In the genomic region with DNA sequence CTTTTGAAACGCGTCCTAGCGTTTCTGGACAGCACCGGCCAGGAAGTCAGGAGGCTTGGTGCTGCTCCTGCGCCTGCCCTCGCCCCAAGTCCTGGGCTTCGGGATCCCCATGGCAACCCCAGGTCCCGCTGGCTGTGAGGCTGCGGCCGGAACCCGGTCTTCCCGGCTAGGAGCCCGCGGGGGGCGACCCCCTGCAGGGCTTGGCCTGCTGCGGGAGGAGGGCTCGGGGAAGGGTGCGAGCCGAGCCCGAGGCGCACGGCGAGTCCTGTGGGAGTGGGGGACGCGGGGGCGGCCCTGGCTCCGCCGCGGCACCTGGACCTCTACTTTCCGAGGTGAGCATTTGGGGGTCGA, we compare ENCODE assay signal across 8 cellular contexts. TPM values are rescaled to one million over a fixed set of nuclear protein-coding genes. Genes with fewer than 3 reads are reported as not detected.
DNase-seq lines count a peak whose midpoint lies in the region; ATAC-seq and TF ChIP-seq lines count a peak whose summit lies in the region.

No MANE protein-coding gene starts in this region.

- H3K9me3 Mint-ChIP-seq in activated naive CD4-positive, alpha-beta T cell treated with anti-CD3 and anti-CD28 coated beads for 36 hours: no peaks in the 10 kb centered on the region

- peak overlapping the region; percentile 87 for H3K4me3 ChIP-seq in OCI-LY7 (ENCODE audit: low read depth, low read length, poor library complexity, severe bottlenecking)
- H3K4me3 ChIP-seq in coronary artery: peak overlapping the region; percentile 95
- H3K4me3 ChIP-seq in mesendoderm (ENCODE audit: low read length): peak overlapping the region; percentile 94

- no peak overlapping the region for H2BK15ac ChIP-seq in mesendoderm (replicated peaks; ENCODE audit: low read depth)

- peaks cover 5% of the 10 kb centered on the region; the same call in 1 of the 2 replicates for H4K20me1 ChIP-seq in OCI-LY7 (ENCODE audit: insufficient read depth, low read length)

- no peak overlapping the region for H2BK5ac ChIP-seq in mesendoderm (ENCODE audit: low read length)

- H3K36me3 ChIP-seq in OCI-LY7 (ENCODE audit: insufficient read depth, low read length): peaks cover 33% of the 10 kb centered on the region
- H3K36me3 ChIP-seq in mesendoderm (ENCODE audit: control insufficient read depth, insufficient read depth, low read length): peaks cover 9% of the 10 kb centered on the region

- H3K27ac ChIP-seq in OCI-LY7 (ENCODE audit: low read depth, low read length, poor library complexity, severe bottlenecking): peak overlapping the region; percentile 70
- H3K27ac ChIP-seq in coronary artery: peak overlapping the region; percentile 76 to 84
- H3K27ac ChIP-seq in mesendoderm (ENCODE audit: low read depth, low read length): peak overlapping the region; percentile 58

- intact Hi-C loops in activated naive CD4-positive, alpha-beta T cell treated with anti-CD3 and anti-CD28 coated beads for 36 hours (cut with micrococcal nuclease): loop anchor here (1.0 kb wide), 6 partner anchors 21 to 472 kb away; partner anchors contain the start of genes PEX10 and TMEM52
- intact Hi-C loops in OCI-LY7 (cut with micrococcal nuclease; ENCODE audit: unreplicated experiment): loop anchor here (1.0 kb wide), 2 partner anchors 21 to 157 kb away; partner anchors contain the start of gene PEX10

- H3K56ac ChIP-seq in mesendoderm (ENCODE audit: low read length): peak overlapping the region; percentile 97

- no peak overlapping the region for H2BK120ac ChIP-seq in mesendoderm (ENCODE audit: low read depth, low read length)

- H3K4me1 ChIP-seq in OCI-LY7 (ENCODE audit: insufficient read depth, low read length, poor library complexity, severe bottlenecking) (peaks cover 53% of the 10 kb centered on the region), mesendoderm (ENCODE audit: control insufficient read depth, low read depth, low read length) (no peaks in the 10 kb centered on the region)

- POLR2A ChIA-PET in OCI-LY7 (lab: Charles Lee): interaction anchor here (0.7 to 1.6 kb wide), 2 partner anchors 156 to 202 kb away, joined by 3 to 5 read pairs; no protein-coding TSS in a partner anchor

- H3K27ac Mint-ChIP-seq in activated naive CD4-positive, alpha-beta T cell treated with anti-CD3 and anti-CD28 coated beads for 36 hours: no peak overlapping the region

- no peak overlapping the region for H4K5ac ChIP-seq in mesendoderm (ENCODE audit: low read length)

- no peaks in the 10 kb centered on the region for H3K9me3 ChIP-seq in OCI-LY7 (ENCODE audit: low read length)

- peaks cover 36% of the 10 kb centered on the region for H3K79me1 ChIP-seq in mesendoderm (ENCODE audit: low read length)

- H3K4me1 Mint-ChIP-seq in activated naive CD4-positive, alpha-beta T cell treated with anti-CD3 and anti-CD28 coated beads for 36 hours (ENCODE audit: low read depth): peaks cover 40% of the 10 kb centered on the region

- peaks cover 6% of the 10 kb centered on the region for H3K36me3 Mint-ChIP-seq in activated naive CD4-positive, alpha-beta T cell treated with anti-CD3 and anti-CD28 coated beads for 36 hours (ENCODE audit: low read depth)

- no peaks in the 10 kb centered on the region for H3K9me2 ChIP-seq in OCI-LY7 (ENCODE audit: insufficient read depth, low read length)

- peaks cover 38% of the 10 kb centered on the region for H3K79me2 ChIP-seq in OCI-LY7 (ENCODE audit: insufficient read depth, low read depth, low read length)
- H3K79me2 ChIP-seq in mesendoderm (ENCODE audit: control insufficient read depth, insufficient read depth, low read length): peaks cover 28% of the 10 kb centered on the region

- no TSS peak for BruUV-seq in OCI-LY7 (replicated peaks; lab: Mats Ljungman, UMichigan)

- TF ChIP-seq CTCF in OCI-LY7 (conservative IDR thresholded peaks at IDR 0.05; ENCODE audit: low read length) (no peak), coronary artery (IDR thresholded peaks at IDR 0.05) (no peak)

- H3K18ac ChIP-seq in mesendoderm (ENCODE audit: low read length): peak overlapping the region; percentile 7

- no peak overlapping the region for H2AK5ac ChIP-seq in mesendoderm (ENCODE audit: low read length)

- no peak overlapping the region for H4K8ac ChIP-seq in mesendoderm (ENCODE audit: low read depth, low read length)

- WGBS in mesendoderm (ENCODE audit: extremely low coverage, insufficient coverage, low lambda C conversion rate): no CpG with 5 or more reads among the region's 31 CpGs

- no peak overlapping the region for H3K23ac ChIP-seq in mesendoderm (ENCODE audit: low read length)

- ATAC-seq in HG02759 (IDR thresholded peaks at IDR 0.05; ENCODE audit: unreplicated experiment): peak; percentile 19

- H3K4me2 ChIP-seq in OCI-LY7 (ENCODE audit: low read length) (peak overlapping the region; percentile 81), mesendoderm (ENCODE audit: low read length) (peak overlapping the region; percentile 21)

- no peaks in the 10 kb centered on the region for H3K27me3 Mint-ChIP-seq in activated naive CD4-positive, alpha-beta T cell treated with anti-CD3 and anti-CD28 coated beads for 36 hours (ENCODE audit: low read depth)

- H3K4me3 Mint-ChIP-seq in activated naive CD4-positive, alpha-beta T cell treated with anti-CD3 and anti-CD28 coated beads for 36 hours: peak overlapping the region; percentile 78

- peak overlapping the region; percentile 74 for H3K4ac ChIP-seq in mesendoderm (ENCODE audit: low read depth, low read length)

- DNase-seq in activated naive CD4-positive, alpha-beta T cell treated with anti-CD3 and anti-CD28 coated beads for 36 hours: no peak
- DNase-seq in activated naive CD4-positive, alpha-beta T cell treated with anti-CD3 and anti-CD28 coated beads, Interleukin-2, amount 50 U/mL, for 16 hours: no peak
- DNase-seq in OCI-LY7 (ENCODE audit: low spot score) (peak; percentile 30), coronary artery (ENCODE audit: low spot score) (no peak), mesendoderm (peak; percentile 47), KG1 (lab: John Stamatoyannopoulos, UW) (no peak), midbrain (lab: John Stamatoyannopoulos, UW) (no peak)

- H3K9ac ChIP-seq in mesendoderm (ENCODE audit: low read length): peak overlapping the region; percentile 94

- no peaks in the 10 kb centered on the region for H3K27me3 ChIP-seq in mesendoderm (ENCODE audit: insufficient read depth, low read length, poor library complexity)

- H2AFZ ChIP-seq in OCI-LY7 (ENCODE audit: low read length): peak overlapping the region; percentile 38; the same call in 1 of the 2 replicates

- CTCF ChIA-PET in activated naive CD4-positive, alpha-beta T cell treated with anti-CD3 and anti-CD28 coated beads for 36 hours (lab: Charles Lee): interaction anchor here (0.9 to 2.6 kb wide), 3 partner anchors 10 to 196 kb away, joined by 4 to 13 read pairs (median 4); partner anchors contain the start of gene FAAP20
- CTCF ChIA-PET in OCI-LY7 (lab: Charles Lee; ENCODE audit: unreplicated experiment): no interaction called here

RNA-seq across cellular contexts. Expression of gene MORN1, which starts 0.3 kb away (rescaled TPM):
- total RNA-seq in activated naive CD4-positive, alpha-beta T cell treated with anti-CD3 and anti-CD28 coated beads for 36 hours: 1 to 10 TPM; 3.2 to 4.9 TPM
- 13.1 and 19.4 TPM in 2 replicates for total RNA-seq in OCI-LY7 (2014; rRNA removed; shearing (Covaris generic))
- 23.6 and 29.7 TPM in 2 replicates for total RNA-seq in OCI-LY7 (2022)
- 2.1 TPM for polyA plus RNA-seq in mesendoderm (2013, experiment 1 of 2)
- 1.6 TPM for polyA plus RNA-seq in mesendoderm (2013, experiment 2 of 2)

RNA-seq across cellular contexts. Expression of gene RER1, which starts 0.6 kb away (rescaled TPM):
- total RNA-seq in activated naive CD4-positive, alpha-beta T cell treated with anti-CD3 and anti-CD28 coated beads for 36 hours: 100 to 1,000 TPM; 115 to 124 TPM
- total RNA-seq in OCI-LY7 (2014; rRNA removed; shearing (Covaris generic)): 54.4 and 60.5 TPM in 2 replicates
- total RNA-seq in OCI-LY7 (2022): 113 and 138 TPM in 2 replicates
- polyA plus RNA-seq in mesendoderm (2013, experiment 1 of 2): 78.4 TPM
- 82.3 TPM for polyA plus RNA-seq in mesendoderm (2013, experiment 2 of 2)

RNA-seq across cellular contexts. Expression of gene PEX10, which starts 21.4 kb away (rescaled TPM):
- 1 to 10 TPM; 8.6 to 9.1 TPM for total RNA-seq in activated naive CD4-positive, alpha-beta T cell treated with anti-CD3 and anti-CD28 coated beads for 36 hours
- total RNA-seq in OCI-LY7 (2014; rRNA removed; shearing (Covaris generic)): 22.6 and 23.3 TPM in 2 replicates
- total RNA-seq in OCI-LY7 (2022): 19.4 and 24.5 TPM in 2 replicates
- 17.5 TPM for polyA plus RNA-seq in mesendoderm (2013, experiment 1 of 2)
- 18.3 TPM for polyA plus RNA-seq in mesendoderm (2013, experiment 2 of 2)

Comparison
In these comparisons a context has a peak if more than half of its experiments do, and no peak if none do; other contexts are left out.
1. DNase-seq: peak in OCI-LY7 (single experiment) and mesendoderm (single experiment); none in activated naive CD4-positive, alpha-beta T cell treated with anti-CD3 and anti-CD28 coated beads for 36 hours (single experiment), activated naive CD4-positive, alpha-beta T cell treated with anti-CD3 and anti-CD28 coated beads, Interleukin-2, amount 50 U/mL, for 16 hours (single experiment), coronary artery (single experiment), KG1 (single experiment) and midbrain (single experiment).
2. Peak in every context shown above with its lines, with median percentiles within 50 percentile points of each other: H3K27ac ChIP-seq and H3K4me3 ChIP-seq.